ENCODE assay signal across 8 cellular contexts in genomic region chr18:6541131-6541679, GRCh38.
DNase-seq lines count a peak whose midpoint lies in the region; ATAC-seq, FAIRE-seq and TF ChIP-seq lines count a peak whose summit lies in the region.
"Not testable (repeated sequence)": the region's sequence is repeated elsewhere in the genome, so short reads cannot be mapped to it uniquely, and the experiment has no call there.

No MANE protein-coding gene starts in this region.

- not testable (repeated sequence) for H4K20me1 ChIP-seq in HepG2 (ENCODE audit: insufficient read depth, low read length)

- not testable (repeated sequence) for H2AFZ ChIP-seq in HepG2 (ENCODE audit: low read length)

- not testable (repeated sequence) for FAIRE-seq in HepG2 (lab: Jason Lieb, UNC)

- H3K4me3 ChIP-seq in Caco-2 (ENCODE audit: low read depth, low read length); brain microvascular endothelial cell (ENCODE audit: low read depth, low read length); fibroblast of mammary gland (ENCODE audit: control insufficient read depth, low read depth, low read length); HepG2 (replicated peaks in 1 of 3; ENCODE audit: insufficient read depth in 1 of 3, low read depth in 2 of 3, low read length in 3 of 3): not testable (repeated sequence)

- H3K27ac Mint-ChIP-seq in Caco-2 (ENCODE audit: unreplicated experiment); HFFc6: not testable (repeated sequence)

- POLR2A ChIA-PET in Caco-2 (lab: Charles Lee); HepG2 (lab: Yijun Ruan, JAX): not testable (repeated sequence)

- TF ChIP-seq CTCF in Caco-2 (IDR thresholded peaks at IDR 0.05; ENCODE audit: insufficient read depth in 1 of 2, low read depth in 1 of 2, low read length in 1 of 2, severe bottlenecking in 1 of 2, unreplicated experiment in 1 of 2): peak; percentile 49 to 64
- peak; percentile 20; the same call in 1 of the 2 replicates for TF ChIP-seq CTCF in HFFc6 (IDR thresholded peaks at IDR 0.05)
- TF ChIP-seq CTCF in brain microvascular endothelial cell (IDR thresholded peaks at IDR 0.05; ENCODE audit: low read depth, low read length, missing control alignments): peak; percentile 57
- peak; percentile 20 for TF ChIP-seq CTCF in fibroblast of mammary gland (conservative IDR thresholded peaks at IDR 0.05; ENCODE audit: control insufficient read depth, insufficient read depth, low read depth, low read length)
- peak; percentile 44 for TF ChIP-seq CTCF in HepG2 (CRISPR knock-in tag; IDR thresholded peaks at IDR 0.05)

- H3K4me1 Mint-ChIP-seq in Caco-2 (ENCODE audit: low read depth, unreplicated experiment); HFFc6 (ENCODE audit: low read depth): not testable (repeated sequence)

- not testable (repeated sequence) for H3K36me3 ChIP-seq in Caco-2 (ENCODE audit: control insufficient read depth, insufficient read depth, low read length); brain microvascular endothelial cell (replicated peaks); HepG2 (replicated peaks in 1 of 2; ENCODE audit: control insufficient read depth in 1 of 2, insufficient read depth in 2 of 2, low read length in 2 of 2)

- H3K4me1 ChIP-seq in Caco-2; HepG2 (ENCODE audit: insufficient read depth, low read length): not testable (repeated sequence)

- intact Hi-C loops in Caco-2 (cut with micrococcal nuclease; ENCODE audit: unreplicated experiment): loop anchor here (10.0 kb wide), 1 partner anchor 634 kb away; no protein-coding TSS in a partner anchor
- intact Hi-C loops in HepG2 (cut with micrococcal nuclease; ENCODE audit: unreplicated experiment): loop anchor here (5.0 kb wide), 1 partner anchor 481 kb away; no protein-coding TSS in a partner anchor
- intact Hi-C loops in sciatic nerve (cut with DNase I): loop anchor here (5.0 kb wide), 1 partner anchor 346 kb away; no protein-coding TSS in a partner anchor

- not testable (repeated sequence) for TF ChIP-seq POLR2A in HepG2 (IDR thresholded peaks at IDR 0.05; ENCODE audit: insufficient read depth in 1 of 2, low read depth in 2 of 2, low read length in 2 of 2)

- in situ Hi-C loops in SK-MEL-5 (cut with HindIII; ENCODE audit: low pct_unique_long_range_greater_than_20kb, low sequenced_read_pairs) (loop anchor here (10.0 kb wide), 1 partner anchor 344 kb away; no protein-coding TSS in a partner anchor), brain microvascular endothelial cell (cut with HindIII; ENCODE audit: low pct_ligation_motif_present, low sequenced_read_pairs) (loop anchor here (10.0 kb wide), 1 partner anchor 344 kb away; no protein-coding TSS in a partner anchor), HepG2 (cut with HindIII; ENCODE audit: extremely low pct_ligation_motif_present, low pct_unique_long_range_greater_than_20kb) (loop anchor here (5.0 kb wide), 1 partner anchor 346 kb away; no protein-coding TSS in a partner anchor)

- not testable (repeated sequence) for H3K9me3 Mint-ChIP-seq in Caco-2 (ENCODE audit: unreplicated experiment)
- peaks cover 11% of the 10 kb centered on the region for H3K9me3 Mint-ChIP-seq in HFFc6

- TF ChIP-seq RAD21 in HepG2 (CRISPR knock-in tag; IDR thresholded peaks at IDR 0.05): not testable (repeated sequence)

- DNase-seq in Caco-2 (peak; percentile 53 to 62), NCI-H510A treated with DMSO at 0.1 percent for 48 hours (lab: John Stamatoyannopoulos, UW) (peak; percentile 29), SK-MEL-5 (ENCODE audit: low read depth, low spot score) (peak; percentile 89)
- not testable (repeated sequence) for DNase-seq in HFFc6; brain microvascular endothelial cell; fibroblast of mammary gland (ENCODE audit: low read depth); HepG2 (ENCODE audit: low spot score); sciatic nerve (ENCODE audit: low spot score)

- H3K27me3 Mint-ChIP-seq in Caco-2 (ENCODE audit: insufficient read depth, unreplicated experiment); HFFc6 (ENCODE audit: insufficient read depth): not testable (repeated sequence)

- H3K27ac ChIP-seq in brain microvascular endothelial cell; HepG2 (ENCODE audit: extremely low read length, insufficient read depth, low read length): not testable (repeated sequence)

- CTCF ChIA-PET in Caco-2 (lab: Charles Lee): interaction anchor here (2.7 kb wide), 1 partner anchor 345 kb away, joined by 17 read pairs; no protein-coding TSS in a partner anchor
- CTCF ChIA-PET in HepG2 (lab: Yijun Ruan, JAX; ENCODE audit: low intra/inter-chr PET ratio, low total read pairs): interaction anchor here (2.0 kb wide), 1 partner anchor 345 kb away, joined by 5 read pairs; no protein-coding TSS in a partner anchor

- H3K4me3 Mint-ChIP-seq in Caco-2 (ENCODE audit: unreplicated experiment); HFFc6: not testable (repeated sequence)

- peak; percentile 86 for ATAC-seq in HepG2
- ATAC-seq in sciatic nerve: peak; percentile 74

- BruUV-seq in Caco-2 (replicated peaks; lab: Mats Ljungman, UMichigan); HepG2 (replicated peaks; lab: Mats Ljungman, UMichigan): not testable (repeated sequence)

- not testable (repeated sequence) for H3K27me3 ChIP-seq in Caco-2 (replicated peaks; ENCODE audit: control insufficient read depth, insufficient read depth, low read length); brain microvascular endothelial cell (replicated peaks); HepG2 (ENCODE audit: control insufficient read depth in 1 of 2, insufficient read depth in 2 of 2, low read length in 2 of 2)

- H3K4me2 ChIP-seq in HepG2 (ENCODE audit: low read depth, low read length): not testable (repeated sequence)

- not testable (repeated sequence) for H3K79me2 ChIP-seq in HepG2 (ENCODE audit: insufficient read depth, low read length)

- not testable (repeated sequence) for H3K9me3 ChIP-seq in Caco-2; HepG2 (ENCODE audit: low read length)

- not testable (repeated sequence) for TF ChIP-seq EP300 in HepG2 (IDR thresholded peaks at IDR 0.05; ENCODE audit: low read depth in 2 of 2, low read length in 2 of 2); HepG2 (CRISPR knock-in tag; IDR thresholded peaks at IDR 0.05; ENCODE audit: borderline replicate concordance)

- 36% methylated on average over 5 of the region's 6 CpGs for WGBS in HepG2 (ENCODE audit: low lambda C conversion rate)

- not testable (repeated sequence) for H3K36me3 Mint-ChIP-seq in Caco-2 (ENCODE audit: insufficient read depth, unreplicated experiment); HFFc6 (ENCODE audit: low read depth)

- not testable (repeated sequence) for H3K9ac ChIP-seq in HepG2 (ENCODE audit: insufficient read depth, low read depth, low read length)

TF ChIP-seq in HepG2, 621 proteins besides CTCF, POLR2A, EP300 and RAD21:
- TF ChIP-seq XRCC5 (optimal IDR thresholded peaks at IDR 0.05; ENCODE audit: low read length) (peak; percentile 51), ZNF263 (CRISPR knock-in tag; IDR thresholded peaks at IDR 0.05) (peak; percentile 82), ZBTB7B (CRISPR knock-in tag; IDR thresholded peaks at IDR 0.05) (peak; percentile 37; the same call in 1 of the 2 replicates), STAG1 (CRISPR knock-in tag; IDR thresholded peaks at IDR 0.05) (peak; percentile 33)
